In genomic region chr11:134574947-134575346, GRCh38 we compare ENCODE assay signal across 32 cellular contexts.
"Had no signal": no experiment of that assay in that cellular context is flagged by ENCODE, and none has a peak within 500 bp of the region (broad histone marks: within the 10 kb centered on the region; RNA-seq: fewer than 3 reads in every experiment).

No MANE protein-coding gene starts in this region.

- H3K4me3 ChIP-seq: MG63 had no signal

- FAIRE-seq: bronchial epithelial cell, RCC 7860 had no signal

- H3K27me3 ChIP-seq: MG63 had no signal

- H3K9me3 ChIP-seq: MG63 had no signal

- H3K27ac ChIP-seq: RWPE1, VCaP had no signal

- ATAC-seq: activated CD8-positive, alpha-beta T cell treated with anti-CD3 and anti-CD28 coated beads for 36 hours; activated naive CD8-positive, alpha-beta T cell treated with anti-CD3 and anti-CD28 coated beads, Interleukin-2, amount 50 U/mL, for 24 hours; activated T-cell treated with anti-CD3 and anti-CD28 coated beads, Interleukin-2, amount 50 U/mL, for 4 hours; PC-3; Right ventricle myocardium inferior had no signal

- H3K36me3 ChIP-seq: MG63 had no signal

- DNase-seq: activated B cell treated with CpG ODN at 0.5 μM for 24 hours; activated CD4-positive, alpha-beta T cell treated with anti-CD3 and anti-CD28 coated beads for 4 hours; activated CD4-positive, CD25-positive, alpha-beta regulatory T cell treated with anti-CD3 and anti-CD28 coated beads, Interleukin-2, amount 50 U/mL, for 72 hours; activated CD8-positive, alpha-beta T cell treated with anti-CD3 and anti-CD28 coated beads for 36 hours; activated gamma-delta T cell treated with Interleukin-2 at 50 U/mL for 16 hours; activated naive CD4-positive, alpha-beta T cell treated with anti-CD3 and anti-CD28 coated beads, Interleukin-2, amount 10 ng/mL, durations not matched to agents 7 days and 5 days; activated naive CD8-positive, alpha-beta T cell treated with anti-CD3 and anti-CD28 coated beads, Interleukin-2, amount 50 U/mL, for 24 hours; activated T-cell treated with anti-CD3 and anti-CD28 coated beads for 4 hours; activated T-cell treated with anti-CD3 and anti-CD28 coated beads, Interleukin-2, amount 50 U/mL, for 4 hours; anterior cingulate cortex; Kasumi-1; KG1; MG63; NCI-H1048; NCI-H1105 treated with DMSO at 0.1 percent for 48 hours; NCI-H1436; NCI-H1694 treated with DMSO at 0.1 percent for 48 hours; NCI-H2029; NCI-H345; NCI-H524 treated with DMSO at 0.1 percent for 48 hours; NK-92 treated with Interleukin-12 subunit alpha and Interleukin-12 subunit beta, amount 100 ng/mL, for 24 hours; PC-3; SIG-M5; SW 1271; T-helper 1 cell; T-helper 2 cell; T-helper 9 cell had no signal
